Comparison of ENCODE assay signal across 19 cellular contexts in the genomic region with DNA sequence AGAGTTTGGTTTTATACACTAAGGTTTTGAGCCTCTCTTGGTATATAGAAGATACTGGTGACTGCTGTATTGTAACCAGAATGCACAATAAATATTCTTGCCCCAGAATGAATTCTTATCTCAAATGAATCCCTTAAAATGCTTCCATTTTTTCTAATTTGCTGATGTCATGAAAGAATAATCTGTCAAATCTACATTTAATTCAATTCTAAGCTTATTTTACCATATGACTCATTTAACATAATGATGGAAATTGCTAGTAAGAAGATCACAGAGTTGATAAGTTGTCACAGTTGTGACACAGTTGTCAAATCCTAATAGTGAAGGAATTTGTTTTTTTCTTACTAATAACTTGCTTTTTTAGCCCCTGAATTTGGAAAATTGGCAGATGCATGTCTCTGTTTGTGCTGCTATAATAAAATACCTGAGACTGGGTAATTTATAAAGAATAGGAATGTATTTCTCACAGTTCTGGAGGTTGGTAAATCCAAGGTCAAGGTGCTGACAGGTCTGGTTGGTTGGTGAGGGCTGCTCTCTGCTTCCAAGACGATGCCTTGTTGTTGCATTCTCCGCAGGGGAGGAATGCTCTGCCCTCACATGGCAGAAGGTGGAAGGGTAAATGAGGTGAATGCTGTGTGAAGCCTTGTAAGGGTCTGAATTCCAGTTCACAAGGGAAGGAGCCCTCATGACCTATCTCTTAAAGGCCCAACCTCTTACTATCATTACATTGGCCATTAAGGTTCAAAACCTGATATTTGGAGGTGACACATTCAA. TPM values are rescaled to one million over a fixed set of nuclear protein-coding genes. Genes with fewer than 3 reads are reported as not detected.
DNase-seq lines count a peak whose midpoint lies in the region; ATAC-seq and TF ChIP-seq lines count a peak whose summit lies in the region.
"Had no signal": no experiment of that assay in that cellular context is flagged by ENCODE, and none has a peak within 500 bp of the region (broad histone marks: within the 10 kb centered on the region; RNA-seq: fewer than 3 reads in every experiment).

No MANE protein-coding gene starts in this region.

- no peaks in the 10 kb centered on the region for H4K20me1 ChIP-seq in SK-N-SH (ENCODE audit: insufficient read depth)

- 32% methylated on average over 2 of the region's 2 CpGs for WGBS in SK-N-SH (ENCODE audit: low lambda C conversion rate)

- H3K9ac ChIP-seq in SK-N-SH = no peak overlapping the region
- H3K9ac ChIP-seq: parathyroid adenoma had no signal

- peaks cover 3% of the 10 kb centered on the region for H3F3A ChIP-seq in SK-N-SH (replicated peaks; ENCODE audit: insufficient read depth)

- H3K27me3 ChIP-seq in BE2C (peaks cover 12% of the 10 kb centered on the region), SK-N-SH (ENCODE audit: insufficient read depth) (no peaks in the 10 kb centered on the region)
- H3K27me3 ChIP-seq: colonic mucosa, gastroesophageal sphincter, suprapubic skin had no signal

- H3K4me3 ChIP-seq in BE2C (ENCODE audit: low read depth, low read length) (no peak overlapping the region), HEK293 (ENCODE audit: low read depth, low read length) (no peak overlapping the region), SK-N-SH (ENCODE audit: low read depth in 2 of 2, low read length in 1 of 2) (no peak overlapping the region)
- H3K4me3 ChIP-seq: colonic mucosa, gastroesophageal sphincter, SK-N-MC, skin epidermis, suprapubic skin had no signal

- no peak for TF ChIP-seq RAD21 in SK-N-SH (IDR thresholded peaks at IDR 0.05; ENCODE audit: low read length)

- TF ChIP-seq CTCF in BE2C (IDR thresholded peaks at IDR 0.05; ENCODE audit: low read depth, low read length) (peak; percentile 18; the same call in 1 of the 2 replicates), HEK293 (tag by site-specific recombination; IDR thresholded peaks at IDR 0.05) (no peak), SK-N-SH (IDR thresholded peaks at IDR 0.05) (peak; percentile 19; the same call in 1 of the 2 replicates)

- H3K36me3 ChIP-seq in BE2C = no peaks in the 10 kb centered on the region
- H3K36me3 ChIP-seq in HEK293 (ENCODE audit: control insufficient read depth in 2 of 2, insufficient read depth in 1 of 2, low read length in 2 of 2) = no peaks in the 10 kb centered on the region
- H3K36me3 ChIP-seq in SK-N-SH (replicated peaks in 1 of 2; ENCODE audit: control insufficient read depth in 1 of 2, insufficient read depth in 2 of 2, low read length in 1 of 2) = no peaks in the 10 kb centered on the region
- H3K36me3 ChIP-seq: colonic mucosa, gastroesophageal sphincter, suprapubic skin had no signal

- no peak for DNase-seq in BE2C
- DNase-seq in SK-N-SH = peak; percentile 22
- DNase-seq in iPS DF 4.7 (ENCODE audit: extremely low read depth, low spot score) = peak; percentile 75
- no peak for DNase-seq in SHP77 treated with DMSO at 0.1 percent for 48 hours (lab: John Stamatoyannopoulos, UW)
- DNase-seq in foreskin melanocyte = no peak
- DNase-seq in COR-L47 (lab: John Stamatoyannopoulos, UW) = no peak
- DNase-seq: activated CD4-positive, alpha-beta T cell treated with anti-CD3 and anti-CD28 coated beads, Interleukin-2, amount 10 ng/mL, durations not matched to agents 7 days and 5 days; activated CD8-positive, alpha-beta memory T cell treated with anti-CD3 and anti-CD28 coated beads, Interleukin-2, amount 50 U/mL, for 48 hours; activated naive CD4-positive, alpha-beta T cell treated with Interleukin-2 at 50 U/mL for 16 hours; colonic mucosa; NCI-H1694; NCI-H510A had no signal

- H3K9me2 ChIP-seq in SK-N-SH = no peaks in the 10 kb centered on the region

- H3K9me3 ChIP-seq in BE2C = no peaks in the 10 kb centered on the region
- H3K9me3 ChIP-seq in HEK293 (ENCODE audit: control insufficient read depth, insufficient read depth, low read depth, low read length) = no peaks in the 10 kb centered on the region
- no peaks in the 10 kb centered on the region for H3K9me3 ChIP-seq in SK-N-SH
- H3K9me3 ChIP-seq: colonic mucosa, gastroesophageal sphincter, suprapubic skin had no signal

- POLR2A ChIA-PET in HEK293 (lab: Yijun Ruan, JAX) (interaction anchor here (0.6 kb wide), 1 partner anchor 687 kb away, joined by 3 read pairs; no protein-coding TSS in a partner anchor), SK-N-SH (lab: Yijun Ruan, JAX) (no interaction called here)

- no peaks in the 10 kb centered on the region for H3K79me2 ChIP-seq in SK-N-SH (ENCODE audit: insufficient read depth)
- H3K79me2 ChIP-seq: parathyroid adenoma had no signal

- no peak overlapping the region for H2AFZ ChIP-seq in SK-N-SH (ENCODE audit: low read depth)
- H2AFZ ChIP-seq: parathyroid adenoma had no signal

- H3K4me1 ChIP-seq in BE2C (no peaks in the 10 kb centered on the region), HEK293 (ENCODE audit: control insufficient read depth, insufficient read depth, low read length) (no peaks in the 10 kb centered on the region), SK-N-SH (ENCODE audit: control insufficient read depth in 1 of 2, insufficient read depth in 2 of 2, low read depth in 1 of 2, low read length in 1 of 2) (no peaks in the 10 kb centered on the region)
- H3K4me1 ChIP-seq: colonic mucosa, parathyroid adenoma had no signal

- TF ChIP-seq EP300 in SK-N-SH (IDR thresholded peaks at IDR 0.05; ENCODE audit: borderline replicate concordance in 1 of 2, low read depth in 1 of 2, low read length in 1 of 2) = no peak

- CTCF ChIA-PET in HEK293 (lab: Yijun Ruan, JAX) = interaction anchor here (0.6 to 1.9 kb wide), 3 partner anchors 11 to 451 kb away, joined by 4 read pairs; no protein-coding TSS in a partner anchor
- CTCF ChIA-PET in SK-N-SH (lab: Yijun Ruan, JAX) = interaction anchor here (1.1 to 1.4 kb wide), 2 partner anchors 10 to 188 kb away, joined by 3 read pairs; no protein-coding TSS in a partner anchor

- ATAC-seq in GM18519 (IDR thresholded peaks at IDR 0.05; ENCODE audit: low FRiP score, unreplicated experiment) = no peak
- ATAC-seq: gastroesophageal sphincter had no signal

- H3K27ac ChIP-seq in HEK293 (ENCODE audit: extremely low read depth, low read depth, low read length) (no peak overlapping the region), SK-N-SH (ENCODE audit: low read depth in 2 of 2, low read length in 1 of 2) (peak overlapping the region in 1 of 2 experiments; percentile 16; a peak in 1 of 4 replicates)
- H3K27ac ChIP-seq: colonic mucosa, gastroesophageal sphincter, parathyroid adenoma, SK-N-MC, suprapubic skin had no signal

- H3K4me2 ChIP-seq in SK-N-SH = no peak overlapping the region

TF ChIP-seq in HEK293, 187 proteins besides CTCF, POLR2A, EP300 and RAD21:
- peak; percentile 67; the same call in 1 of the 2 replicates for TF ChIP-seq ZNF549 (tag by site-specific recombination; IDR thresholded peaks at IDR 0.05)
- no peak for TF ChIP-seq ZNF433 (tag by site-specific recombination; IDR thresholded peaks at IDR 0.05; ENCODE audit: low read depth)

TF ChIP-seq in SK-N-SH, 30 proteins besides CTCF, POLR2A, EP300 and RAD21:
- TF ChIP-seq RCOR1 (IDR thresholded peaks at IDR 0.05; ENCODE audit: low read length) (peak; percentile 34; the same call in 1 of the 2 replicates), FOSL2 (IDR thresholded peaks at IDR 0.05; ENCODE audit: borderline replicate concordance, low read depth) (no peak)
- TF ChIP-seq, protein P1, sequence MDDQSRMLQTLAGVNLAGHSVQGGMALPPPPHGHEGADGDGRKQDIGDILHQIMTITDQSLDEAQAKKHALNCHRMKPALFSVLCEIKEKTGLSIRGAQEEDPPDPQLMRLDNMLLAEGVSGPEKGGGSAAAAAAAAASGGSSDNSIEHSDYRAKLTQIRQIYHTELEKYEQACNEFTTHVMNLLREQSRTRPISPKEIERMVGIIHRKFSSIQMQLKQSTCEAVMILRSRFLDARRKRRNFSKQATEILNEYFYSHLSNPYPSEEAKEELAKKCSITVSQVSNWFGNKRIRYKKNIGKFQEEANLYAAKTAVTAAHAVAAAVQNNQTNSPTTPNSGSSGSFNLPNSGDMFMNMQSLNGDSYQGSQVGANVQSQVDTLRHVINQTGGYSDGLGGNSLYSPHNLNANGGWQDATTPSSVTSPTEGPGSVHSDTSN (IDR thresholded peaks at IDR 0.05) = peak; percentile 25; the same call in 1 of the 2 replicates
TF ChIP-seq in SK-N-SH: peak in this region for 2.

RNA-seq across cellular contexts. Expression of gene ECT2L, which starts 4.7 kb away (rescaled TPM):
- not detected for polyA plus RNA-seq in BE2C (2012; ENCODE audit: insufficient read depth, insufficient read length, low read depth)
- 0.02 TPM in 1 of 2 replicates, not detected in the other for polyA plus RNA-seq in SK-N-SH (2012; rRNA removed)
- polyA plus RNA-seq in SK-N-SH (2012; cell fraction: cytosol; rRNA removed) = 0.05 TPM in 1 of 2 replicates, not detected in the other
- 0.01 TPM in 2 replicates for polyA plus RNA-seq in SK-N-SH (2012; cell fraction: nucleus; rRNA removed)

RNA-seq across cellular contexts. Expression of gene CCDC28A, which starts 27.0 kb away (rescaled TPM):
- polyA plus RNA-seq in BE2C (2012; ENCODE audit: insufficient read depth, insufficient read length, low read depth) = 3.7 TPM
- 11.4 and 13.4 TPM in 2 replicates for polyA plus RNA-seq in SK-N-SH (2012; rRNA removed)
- polyA plus RNA-seq in SK-N-SH (2012; cell fraction: cytosol; rRNA removed) = 15.6 and 25.7 TPM in 2 replicates
- 5.2 and 9.0 TPM in 2 replicates for polyA plus RNA-seq in SK-N-SH (2012; cell fraction: nucleus; rRNA removed)

Comparison
In these comparisons a context has a peak if more than half of its experiments do, and no peak if none do; other contexts are left out.
1. DNase-seq: peak in SK-N-SH (single experiment) and iPS DF 4.7 (single experiment); none in BE2C (single experiment), SHP77 treated with DMSO at 0.1 percent for 48 hours (single experiment), foreskin melanocyte (single experiment) and COR-L47 (single experiment).